In the genomic region with DNA sequence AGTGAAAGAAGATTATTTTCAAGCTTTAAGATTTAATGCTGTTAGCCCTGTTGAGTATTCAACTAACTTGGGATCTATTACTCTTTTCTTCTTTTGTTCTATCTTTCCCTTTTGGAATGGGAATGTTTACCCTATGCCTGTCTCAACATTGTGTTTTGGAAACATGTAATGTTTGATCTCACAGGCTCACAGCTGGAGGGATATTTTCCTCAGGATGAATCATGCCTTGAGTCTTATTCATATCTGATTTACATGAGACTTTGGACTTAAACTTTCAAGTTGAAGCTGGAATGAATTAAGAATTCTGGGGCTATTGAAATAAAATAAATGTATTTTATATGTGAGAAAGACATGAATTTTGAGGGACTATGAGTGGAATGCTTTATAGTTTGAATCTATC, we compare ENCODE assay signal across 23 cellular contexts.
DNase-seq lines count a peak whose midpoint lies in the region; ATAC-seq, FAIRE-seq and TF ChIP-seq lines count a peak whose summit lies in the region.
"Had no signal": no experiment of that assay in that cellular context is flagged by ENCODE, and none has a peak within 500 bp of the region (broad histone marks: within the 10 kb centered on the region; RNA-seq: fewer than 3 reads in every experiment).

No MANE protein-coding gene starts in this region.

- no peak overlapping the region for H2AFZ ChIP-seq in endothelial cell of umbilical vein (ENCODE audit: low read depth, low read length)

- H4K20me1 ChIP-seq in endothelial cell of umbilical vein (replicated peaks; ENCODE audit: control insufficient read depth, extremely low read depth, insufficient read depth, low read length), result no peaks in the 10 kb centered on the region

- dilution Hi-C loops in endothelial cell of umbilical vein (cut with MboI; ENCODE audit: extremely low pct_ligation_motif_present, low sequenced_read_pairs), result no loop called here

- H3K4me3 ChIP-seq in SJSA1 (no peak overlapping the region), endothelial cell of umbilical vein (replicated peaks in 1 of 3; ENCODE audit: insufficient read depth in 1 of 3, low read depth in 1 of 3, low read length in 3 of 3) (no peak overlapping the region), mucosa of descending colon (no peak overlapping the region)
- H3K4me3 ChIP-seq: lung, upper lobe of right lung had no signal

- no peaks in the 10 kb centered on the region for H3K4me1 Mint-ChIP-seq in stimulated activated memory B cell treated with anti-CD40 and anti-IgM and Interleukin-4, amounts not matched to agents 10 μg/mL and 1 μg/mL and 100 μg/mL, for 72 hours
- H3K4me1 Mint-ChIP-seq: IgD-negative memory B cell, immature natural killer cell, naive B cell had no signal

- H3K9me1 ChIP-seq in endothelial cell of umbilical vein (replicated peaks; ENCODE audit: control insufficient read depth, extremely low read depth, insufficient read depth, low read length), result no peaks in the 10 kb centered on the region

- H3K9me3 Mint-ChIP-seq in stimulated activated memory B cell treated with anti-CD40 and anti-IgM and Interleukin-4, amounts not matched to agents 10 μg/mL and 1 μg/mL and 100 μg/mL, for 72 hours, result no peaks in the 10 kb centered on the region
- H3K9me3 Mint-ChIP-seq: activated T-helper 1 cell treated with anti-CD3 and anti-CD28 coated beads, Interleukin-12 subunit alpha, Interleukin-12 subunit beta, Interleukin-2, Interleukin-4 antibody, amounts not matched to agents 30 ng/mL and 10 ng/mL and 1 ng/mL, durations not matched to agents 14 hours and 24 hours and 36 hours; CD8-positive, alpha-beta T cell; IgD-negative memory B cell; immature natural killer cell; naive B cell; stimulated activated naive CD8-positive, alpha-beta T cell treated with anti-CD3 and anti-CD28 coated beads, Interleukin-15, Interleukin-2, amounts not matched to agents 100 ng/mL and 50 ng/mL, for 24 hours had no signal

- no peak overlapping the region for H3K9ac ChIP-seq in endothelial cell of umbilical vein (replicated peaks; ENCODE audit: extremely low read depth, insufficient read depth, low read length)

- no peaks in the 10 kb centered on the region for H3K79me2 ChIP-seq in endothelial cell of umbilical vein (ENCODE audit: control insufficient read depth, insufficient read depth, low read length)

- no peaks in the 10 kb centered on the region for H3K36me3 Mint-ChIP-seq in stimulated activated memory B cell treated with anti-CD40 and anti-IgM and Interleukin-4, amounts not matched to agents 10 μg/mL and 1 μg/mL and 100 μg/mL, for 72 hours
- H3K36me3 Mint-ChIP-seq: CD8-positive, alpha-beta T cell; IgD-negative memory B cell; immature natural killer cell; naive B cell had no signal

- no peak overlapping the region for H3K4me3 Mint-ChIP-seq in stimulated activated memory B cell treated with anti-CD40 and anti-IgM and Interleukin-4, amounts not matched to agents 10 μg/mL and 1 μg/mL and 100 μg/mL, for 72 hours
- H3K4me3 Mint-ChIP-seq: activated T-helper 1 cell treated with anti-CD3 and anti-CD28 coated beads, Interleukin-12 subunit alpha, Interleukin-12 subunit beta, Interleukin-2, Interleukin-4 antibody, amounts not matched to agents 30 ng/mL and 10 ng/mL and 1 ng/mL, durations not matched to agents 14 hours and 24 hours and 36 hours; CD8-positive, alpha-beta T cell; IgD-negative memory B cell; immature natural killer cell; naive B cell; stimulated activated naive CD8-positive, alpha-beta T cell treated with anti-CD3 and anti-CD28 coated beads, Interleukin-15, Interleukin-2, amounts not matched to agents 100 ng/mL and 50 ng/mL, for 24 hours; T-helper 2 cell treated with Interferon-gamma antibody and Interleukin-4, amounts not matched to agents 5 μg/mL and 100 μg/mL, for 36 hours had no signal

- TF ChIP-seq POLR2A in endothelial cell of umbilical vein (IDR thresholded peaks at IDR 0.05; ENCODE audit: low read depth, low read length), result no peak

- H3K27me3 ChIP-seq in SJSA1 (replicated peaks) (no peaks in the 10 kb centered on the region), endothelial cell of umbilical vein (ENCODE audit: control insufficient read depth in 2 of 2, insufficient read depth in 2 of 2, low read length in 2 of 2) (no peaks in the 10 kb centered on the region)
- H3K27me3 ChIP-seq: upper lobe of right lung had no signal

- H3K27ac ChIP-seq in SJSA1, result peak overlapping the region; percentile 38
- no peak overlapping the region for H3K27ac ChIP-seq in endothelial cell of umbilical vein (ENCODE audit: insufficient read depth, low read depth, low read length)
- H3K27ac ChIP-seq: upper lobe of right lung had no signal

- no peak for FAIRE-seq in endothelial cell of umbilical vein (lab: Jason Lieb, UNC)

- no peak overlapping the region for H3K27ac Mint-ChIP-seq in stimulated activated memory B cell treated with anti-CD40 and anti-IgM and Interleukin-4, amounts not matched to agents 10 μg/mL and 1 μg/mL and 100 μg/mL, for 72 hours
- H3K27ac Mint-ChIP-seq: activated T-helper 1 cell treated with anti-CD3 and anti-CD28 coated beads, Interleukin-12 subunit alpha, Interleukin-12 subunit beta, Interleukin-2, Interleukin-4 antibody, amounts not matched to agents 30 ng/mL and 10 ng/mL and 1 ng/mL, durations not matched to agents 14 hours and 24 hours and 36 hours; CD8-positive, alpha-beta T cell; IgD-negative memory B cell; immature natural killer cell; naive B cell; stimulated activated naive CD8-positive, alpha-beta T cell treated with anti-CD3 and anti-CD28 coated beads, Interleukin-15, Interleukin-2, amounts not matched to agents 100 ng/mL and 50 ng/mL, for 24 hours; T-helper 2 cell treated with Interferon-gamma antibody and Interleukin-4, amounts not matched to agents 5 μg/mL and 100 μg/mL, for 36 hours had no signal

- in situ Hi-C loops in Caki2 (cut with HindIII; ENCODE audit: low pct_unique_long_range_greater_than_20kb, low sequenced_read_pairs), result no loop called here

- POLR2A ChIA-PET in endothelial cell of umbilical vein (lab: Charles Lee), result no interaction called here

- intact Hi-C loops in endothelial cell of umbilical vein (cut with micrococcal nuclease), result no loop called here
- intact Hi-C loops in mucosa of descending colon (cut with DNase I, micrococcal nuclease), result no loop called here

- peak; percentile 8 for DNase-seq in Caki2 (ENCODE audit: low read depth)
- DNase-seq in SJSA1 (ENCODE audit: low read depth in 1 of 2, low spot score in 2 of 2), result peak in 1 of 2 experiments; percentile 69
- DNase-seq in endothelial cell of umbilical vein (ENCODE audit: low read depth, low spot score), result peak; percentile 77
- DNase-seq in mucosa of descending colon, result no peak
- no peak for DNase-seq in stimulated activated CD4-positive, alpha-beta T cell treated with anti-CD3 and anti-CD28 coated beads, Interleukin-15, amount 100 ng/mL, for 24 hours
- no peak for DNase-seq in omental fat pad (ENCODE audit: low spot score)
- no peak for DNase-seq in activated naive CD4-positive, alpha-beta T cell treated with anti-CD3 and anti-CD28 coated beads, Interleukin-2, amount 50 U/mL, for 16 hours
- DNase-seq: activated CD4-positive, CD25-positive, alpha-beta regulatory T cell treated with anti-CD3 and anti-CD28 coated beads, Interleukin-2, amount 50 U/mL, for 72 hours; CD8-positive, alpha-beta T cell; head of caudate nucleus; immature natural killer cell; MV-4-11; naive B cell; NCI-H2081 treated with DMSO at 0.1 percent for 48 hours; NCI-H524 treated with DMSO at 0.1 percent for 48 hours; SHP77; upper lobe of right lung had no signal

- H3K9me3 ChIP-seq in SJSA1 (replicated peaks) (no peaks in the 10 kb centered on the region), endothelial cell of umbilical vein (replicated peaks; ENCODE audit: control insufficient read depth, insufficient read depth, low read length) (no peaks in the 10 kb centered on the region), mucosa of descending colon (no peaks in the 10 kb centered on the region)
- H3K9me3 ChIP-seq: upper lobe of right lung had no signal

- ATAC-seq in mucosa of descending colon (peak; percentile 25), omental fat pad (ENCODE audit: low FRiP score) (no peak)
- no peak for ATAC-seq in stimulated activated memory B cell treated with anti-CD40 and anti-IgM and Interleukin-4, amounts not matched to agents 10 μg/mL and 1 μg/mL and 100 μg/mL, for 72 hours
- ATAC-seq: CD8-positive, alpha-beta T cell; upper lobe of right lung had no signal

- H3K4me1 ChIP-seq in SJSA1 (replicated peaks) (peaks cover 16% of the 10 kb centered on the region), endothelial cell of umbilical vein (ENCODE audit: control insufficient read depth, extremely low read depth, insufficient read depth, low read length) (no peaks in the 10 kb centered on the region), mucosa of descending colon (ENCODE audit: low read depth) (no peaks in the 10 kb centered on the region)
- H3K4me1 ChIP-seq: upper lobe of right lung had no signal

- CTCF ChIA-PET in endothelial cell of umbilical vein (lab: Charles Lee), result no interaction called here

- H3K4me2 ChIP-seq in endothelial cell of umbilical vein (ENCODE audit: insufficient read depth, low read length), result no peak overlapping the region

- no TSS peak for BruUV-seq in endothelial cell of umbilical vein (replicated peaks; lab: Mats Ljungman, UMichigan)

- no peaks in the 10 kb centered on the region for H3K27me3 Mint-ChIP-seq in stimulated activated memory B cell treated with anti-CD40 and anti-IgM and Interleukin-4, amounts not matched to agents 10 μg/mL and 1 μg/mL and 100 μg/mL, for 72 hours
- H3K27me3 Mint-ChIP-seq: IgD-negative memory B cell, naive B cell had no signal

- TF ChIP-seq CTCF in endothelial cell of umbilical vein (IDR thresholded peaks at IDR 0.05; ENCODE audit: extremely low read depth in 1 of 2, insufficient read depth in 1 of 2, low read depth in 1 of 2, low read length in 2 of 2), result no peak
- TF ChIP-seq CTCF in mucosa of descending colon (IDR thresholded peaks at IDR 0.05), result no peak
- no peak for TF ChIP-seq CTCF in omental fat pad (IDR thresholded peaks at IDR 0.05)

- H3K36me3 ChIP-seq in SJSA1, result no peaks in the 10 kb centered on the region
- no peaks in the 10 kb centered on the region for H3K36me3 ChIP-seq in endothelial cell of umbilical vein (ENCODE audit: control insufficient read depth in 2 of 2, extremely low read depth in 1 of 2, insufficient read depth in 2 of 2, low read length in 2 of 2)
- H3K36me3 ChIP-seq in mucosa of descending colon (ENCODE audit: low read depth), result no peaks in the 10 kb centered on the region
- H3K36me3 ChIP-seq: upper lobe of right lung had no signal

TF ChIP-seq in endothelial cell of umbilical vein, 7 proteins besides CTCF, POLR2A, EP300 and RAD21 (continues in another document):
- TF ChIP-seq EZH2 (IDR thresholded peaks at IDR 0.05; ENCODE audit: borderline replicate concordance, low read depth, low read length, severe bottlenecking) (no peak), FOS (IDR thresholded peaks at IDR 0.05; ENCODE audit: borderline replicate concordance, insufficient read depth, low read length) (no peak), GATA2 (IDR thresholded peaks at IDR 0.05; ENCODE audit: insufficient read depth, insufficient read length, low read depth, low read length) (no peak), JUN (IDR thresholded peaks at IDR 0.05; ENCODE audit: borderline replicate concordance, insufficient read depth, insufficient read length, low read depth) (no peak), POLR2AphosphoS5 (IDR thresholded peaks at IDR 0.05; ENCODE audit: insufficient read depth, low read depth, low read length) (no peak), MYC (IDR thresholded peaks at IDR 0.05; ENCODE audit: low read depth, low read length) (no peak)

Comparison
In these comparisons a context has a peak if more than half of its experiments do, and no peak if none do; other contexts are left out.
1. DNase-seq: peak in Caki2 (single experiment) and endothelial cell of umbilical vein (single experiment); none in mucosa of descending colon (0 of 3), stimulated activated CD4-positive, alpha-beta T cell treated with anti-CD3 and anti-CD28 coated beads, Interleukin-15, amount 100 ng/mL, for 24 hours (single experiment), omental fat pad (single experiment) and activated naive CD4-positive, alpha-beta T cell treated with anti-CD3 and anti-CD28 coated beads, Interleukin-2, amount 50 U/mL, for 16 hours (single experiment).